25 cellular contexts compared by ENCODE assay signal in genomic region chr3:187069857-187070516, GRCh38.
DNase-seq lines count a peak whose midpoint lies in the region; ATAC-seq and TF ChIP-seq lines count a peak whose summit lies in the region.
"Had no signal": no experiment of that assay in that cellular context is flagged by ENCODE, and none has a peak within 500 bp of the region (broad histone marks: within the 10 kb centered on the region; RNA-seq: fewer than 3 reads in every experiment).

No MANE protein-coding gene starts in this region.

- no peak overlapping the region for H3K4ac ChIP-seq in IMR-90 (ENCODE audit: low read depth, low read length)

- ATAC-seq in IMR-90 (ENCODE audit: low read depth): no peak
- ATAC-seq in naive thymus-derived CD8-positive, alpha-beta T cell: no peak
- ATAC-seq in heart right ventricle: no peak
- ATAC-seq: HCT116, HepG2, upper lobe of right lung had no signal

- in situ Hi-C loops in IMR-90 (cut with MboI; ENCODE audit: low sequenced_read_pairs): no loop called here

- intact Hi-C loops in activated CD4-positive, alpha-beta T cell treated with anti-CD3 and anti-CD28 coated beads, Interleukin-2, amount 10 ng/mL, durations not matched to agents 24 days and 14 days (cut with micrococcal nuclease): no loop called here
- intact Hi-C loops in IMR-90 (cut with micrococcal nuclease): no loop called here
- intact Hi-C loops in spleen (cut with DNase I; ENCODE audit: low total_unique reads): no loop called here
- intact Hi-C loops in heart right ventricle (cut with DNase I): no loop called here

- dilution Hi-C loops in IMR-90 (cut with HindIII; ENCODE audit: low sequenced_read_pairs, unreplicated experiment): no loop called here

- no peak overlapping the region for H2BK120ac ChIP-seq in IMR-90 (ENCODE audit: low read depth, low read length)

- no peak overlapping the region for H2BK15ac ChIP-seq in IMR-90 (ENCODE audit: low read depth, low read length)

- DNase-seq in activated CD4-positive, alpha-beta T cell treated with anti-CD3 and anti-CD28 coated beads, Interleukin-2, amount 10 ng/mL, durations not matched to agents 24 days and 14 days: peak; percentile 40
- DNase-seq in activated CD4-positive, alpha-beta T cell treated with anti-CD3 and anti-CD28 coated beads for 4 hours: no peak
- DNase-seq in IMR-90 (peak; percentile 23), spleen (no peak), amygdala (lab: John Stamatoyannopoulos, UW) (no peak), heart right ventricle (no peak)
- no peak for DNase-seq in activated naive CD8-positive, alpha-beta T cell treated with anti-CD3 and anti-CD28 coated beads for 36 hours
- no peak for DNase-seq in naive thymus-derived CD8-positive, alpha-beta T cell
- DNase-seq: 8988T, BE2C, foreskin melanocyte, GDM1, MG63, NCI-H1436 treated with DMSO at 0.1 percent for 48 hours, NCI-H2171, NCI-H69, nephron progenitor cell, SIG-M5, sigmoid colon, upper lobe of right lung had no signal

- H3K27me3 Mint-ChIP-seq in activated CD4-positive, alpha-beta T cell treated with anti-CD3 and anti-CD28 coated beads, Interleukin-2, amount 10 ng/mL, durations not matched to agents 24 days and 14 days: no peaks in the 10 kb centered on the region
- no peaks in the 10 kb centered on the region for H3K27me3 Mint-ChIP-seq in activated naive CD8-positive, alpha-beta T cell treated with anti-CD3 and anti-CD28 coated beads for 36 hours
- no peaks in the 10 kb centered on the region for H3K27me3 Mint-ChIP-seq in naive thymus-derived CD8-positive, alpha-beta T cell
- H3K27me3 Mint-ChIP-seq: brain had no signal

- H3K9me3 Mint-ChIP-seq in activated CD4-positive, alpha-beta T cell treated with anti-CD3 and anti-CD28 coated beads, Interleukin-2, amount 10 ng/mL, durations not matched to agents 24 days and 14 days: no peaks in the 10 kb centered on the region
- peaks cover 6% of the 10 kb centered on the region for H3K9me3 Mint-ChIP-seq in activated naive CD8-positive, alpha-beta T cell treated with anti-CD3 and anti-CD28 coated beads for 36 hours
- H3K9me3 Mint-ChIP-seq in naive thymus-derived CD8-positive, alpha-beta T cell: peaks cover 0 to 3% (median 0%) of the 10 kb centered on the region in 9 donors
- H3K9me3 Mint-ChIP-seq: T-helper 1 cell treated with Interleukin-12 subunit alpha and Interleukin-12 subunit beta and Interleukin-4 antibody, amounts not matched to agents 30 μg/mL and 1 μg/mL, for 36 hours had no signal

- H3K27ac Mint-ChIP-seq in activated CD4-positive, alpha-beta T cell treated with anti-CD3 and anti-CD28 coated beads, Interleukin-2, amount 10 ng/mL, durations not matched to agents 24 days and 14 days: no peak overlapping the region
- H3K27ac Mint-ChIP-seq in activated naive CD8-positive, alpha-beta T cell treated with anti-CD3 and anti-CD28 coated beads for 36 hours: peak overlapping the region; percentile 63
- H3K27ac Mint-ChIP-seq in naive thymus-derived CD8-positive, alpha-beta T cell: peak overlapping the region; percentile 47 to 93 (median 74)
- H3K27ac Mint-ChIP-seq: brain; T-helper 1 cell treated with Interleukin-12 subunit alpha and Interleukin-12 subunit beta and Interleukin-4 antibody, amounts not matched to agents 30 μg/mL and 1 μg/mL, for 36 hours had no signal

- no peak overlapping the region for H4K8ac ChIP-seq in IMR-90 (ENCODE audit: low read depth in 2 of 2, low read length in 2 of 2)

- H3K36me3 ChIP-seq in IMR-90 (ENCODE audit: control insufficient read depth, insufficient read depth, low read length) (no peaks in the 10 kb centered on the region), spleen (peaks cover 5 to 97% (median 49%) of the 10 kb centered on the region in 6 donors), heart right ventricle (peaks cover 0 to 70% (median 17%) of the 10 kb centered on the region in 9 donors)
- H3K36me3 ChIP-seq: BE2C, MG63, sigmoid colon had no signal

- WGBS in IMR-90 (ENCODE audit: extremely low coverage in 2 of 2, insufficient read length in 1 of 2), 2 experiments: no CpG with 5 or more reads among the region's 7 CpGs
- WGBS in spleen, 5 donors: 88 to 95% (median 90%) methylated on average over 7 of the region's 7 CpGs
- 99% methylated on average over 6 to 7 of the region's 7 CpGs for WGBS in heart right ventricle, 2 donors

- H2AFZ ChIP-seq in IMR-90 (replicated peaks; ENCODE audit: low read length, poor library complexity): no peak overlapping the region

- H3K27me3 ChIP-seq in IMR-90 (ENCODE audit: control insufficient read depth, insufficient read depth, low read length) (no peaks in the 10 kb centered on the region), spleen (replicated peaks in 1 of 7) (no peaks in the 10 kb centered on the region), heart right ventricle (no peaks in the 10 kb centered on the region)
- H3K27me3 ChIP-seq: BE2C, MG63, sigmoid colon, upper lobe of right lung had no signal

- H3K56ac ChIP-seq in IMR-90 (ENCODE audit: extremely low read depth, insufficient read depth, low read length): no peak overlapping the region

- no peaks in the 10 kb centered on the region for H3K9me1 ChIP-seq in IMR-90 (ENCODE audit: insufficient read depth, low read length)

- H3K27ac ChIP-seq in IMR-90 (ENCODE audit: insufficient read depth, low read length) (no peak overlapping the region), spleen (peak overlapping the region in 1 of 8 donors; percentile 86), heart right ventricle (no peak overlapping the region)
- H3K27ac ChIP-seq: epithelial cell of prostate, sigmoid colon, upper lobe of right lung had no signal

- CTCF ChIA-PET in IMR-90 (lab: Yijun Ruan, JAX): no interaction called here

- no peak overlapping the region for H3K4me3 Mint-ChIP-seq in activated CD4-positive, alpha-beta T cell treated with anti-CD3 and anti-CD28 coated beads, Interleukin-2, amount 10 ng/mL, durations not matched to agents 24 days and 14 days
- H3K4me3 Mint-ChIP-seq in activated naive CD8-positive, alpha-beta T cell treated with anti-CD3 and anti-CD28 coated beads for 36 hours: no peak overlapping the region
- H3K4me3 Mint-ChIP-seq in naive thymus-derived CD8-positive, alpha-beta T cell: no peak overlapping the region
- H3K4me3 Mint-ChIP-seq: brain; nephron progenitor cell; T-helper 1 cell treated with Interleukin-12 subunit alpha and Interleukin-12 subunit beta and Interleukin-4 antibody, amounts not matched to agents 30 μg/mL and 1 μg/mL, for 36 hours had no signal

- no peak overlapping the region for H3K18ac ChIP-seq in IMR-90 (ENCODE audit: low read depth, low read length)

- peaks cover 72% of the 10 kb centered on the region for H3K36me3 Mint-ChIP-seq in activated CD4-positive, alpha-beta T cell treated with anti-CD3 and anti-CD28 coated beads, Interleukin-2, amount 10 ng/mL, durations not matched to agents 24 days and 14 days (ENCODE audit: low read depth)
- peaks cover 44% of the 10 kb centered on the region for H3K36me3 Mint-ChIP-seq in activated naive CD8-positive, alpha-beta T cell treated with anti-CD3 and anti-CD28 coated beads for 36 hours
- H3K36me3 Mint-ChIP-seq in naive thymus-derived CD8-positive, alpha-beta T cell: peaks cover 6 to 93% (median 25%) of the 10 kb centered on the region in 3 donors

- H3K4me3 ChIP-seq in IMR-90 (ENCODE audit: insufficient read depth, low read depth, low read length) (no peak overlapping the region), spleen (no peak overlapping the region), heart right ventricle (no peak overlapping the region)
- H3K4me3 ChIP-seq: MG63, sigmoid colon, upper lobe of right lung had no signal

- no peak overlapping the region for H4K91ac ChIP-seq in IMR-90 (ENCODE audit: insufficient read depth, low read depth, low read length)

- peaks cover 22% of the 10 kb centered on the region for H3K4me1 Mint-ChIP-seq in activated CD4-positive, alpha-beta T cell treated with anti-CD3 and anti-CD28 coated beads, Interleukin-2, amount 10 ng/mL, durations not matched to agents 24 days and 14 days
- peaks cover 25% of the 10 kb centered on the region for H3K4me1 Mint-ChIP-seq in activated naive CD8-positive, alpha-beta T cell treated with anti-CD3 and anti-CD28 coated beads for 36 hours
- peaks cover 26 to 67% (median 55%) of the 10 kb centered on the region in 4 donors for H3K4me1 Mint-ChIP-seq in naive thymus-derived CD8-positive, alpha-beta T cell

- no TSS peak for BruUV-seq in IMR-90 (replicated peaks; lab: Mats Ljungman, UMichigan)

- H2AK9ac ChIP-seq in IMR-90 (replicated peaks; ENCODE audit: low read depth, low read length, poor library complexity): no peak overlapping the region

- H3K4me2 ChIP-seq in IMR-90 (ENCODE audit: low read depth, low read length): no peak overlapping the region

- no peak overlapping the region for H2BK5ac ChIP-seq in IMR-90 (ENCODE audit: low read depth, low read length, poor library complexity, severe bottlenecking)

- no peak for TF ChIP-seq RAD21 in IMR-90 (IDR thresholded peaks at IDR 0.05; ENCODE audit: low read length)

- no peaks in the 10 kb centered on the region for H3K79me1 ChIP-seq in IMR-90 (ENCODE audit: low read depth in 1 of 2, low read length in 2 of 2)

- no peak for TF ChIP-seq CTCF in IMR-90 (conservative IDR thresholded peaks at IDR 0.05; ENCODE audit: low read depth, low read length)
- no peak for TF ChIP-seq CTCF in spleen (IDR thresholded peaks at IDR 0.05 in 8 of 11, conservative IDR thresholded peaks at IDR 0.05 in 3 of 11)
- TF ChIP-seq CTCF in heart right ventricle (IDR thresholded peaks at IDR 0.05): no peak

- H4K5ac ChIP-seq in IMR-90 (ENCODE audit: low read depth, low read length): no peak overlapping the region

- no peaks in the 10 kb centered on the region for H3K4me1 ChIP-seq in IMR-90 (ENCODE audit: control insufficient read depth, insufficient read depth, low read length)
- peaks cover 3 to 85% (median 24%) of the 10 kb centered on the region in 6 donors for H3K4me1 ChIP-seq in spleen
- H3K4me1 ChIP-seq in heart right ventricle: peaks cover 0 to 18% (median 6%) of the 10 kb centered on the region in 9 donors
- H3K4me1 ChIP-seq: BE2C, sigmoid colon had no signal

- H4K20me1 ChIP-seq in IMR-90 (ENCODE audit: insufficient read depth, low read length): no peaks in the 10 kb centered on the region

- H3K9ac ChIP-seq in IMR-90 (ENCODE audit: low read depth, low read length): no peak overlapping the region

- H3K14ac ChIP-seq in IMR-90 (replicated peaks; ENCODE audit: low read depth, low read length): no peak overlapping the region

- H2AK5ac ChIP-seq in IMR-90 (ENCODE audit: low read depth, low read length): no peak overlapping the region

- POLR2A ChIA-PET in IMR-90 (lab: Charles Lee; ENCODE audit: unreplicated experiment): no interaction called here
- POLR2A ChIA-PET in naive thymus-derived CD8-positive, alpha-beta T cell (lab: Charles Lee): interaction anchor here (0.6 to 1.6 kb wide), 4 partner anchors 21 to 161 kb away, joined by 3 to 6 read pairs (median 4); no protein-coding TSS in a partner anchor

- TF ChIP-seq POLR2A in IMR-90 (IDR thresholded peaks at IDR 0.05; ENCODE audit: low read depth, low read length) (no peak), spleen (IDR thresholded peaks at IDR 0.05) (no peak)

- H2BK20ac ChIP-seq in IMR-90 (ENCODE audit: low read depth, low read length): no peak overlapping the region

- H3K23ac ChIP-seq in IMR-90 (ENCODE audit: low read depth, low read length): no peak overlapping the region

- H3K9me3 ChIP-seq in IMR-90 (ENCODE audit: control insufficient read depth, insufficient read depth, low read length): peaks cover 3% of the 10 kb centered on the region; the same call in 1 of the 2 replicates
- no peaks in the 10 kb centered on the region for H3K9me3 ChIP-seq in spleen
- peaks cover 0 to 6% (median 0%) of the 10 kb centered on the region in 11 donors for H3K9me3 ChIP-seq in heart right ventricle
- H3K9me3 ChIP-seq: BE2C, upper lobe of right lung had no signal

Comparison
In these comparisons a context has a peak if more than half of its experiments do, and no peak if none do; other contexts are left out.
1. DNase-seq: peak in activated CD4-positive, alpha-beta T cell treated with anti-CD3 and anti-CD28 coated beads, Interleukin-2, amount 10 ng/mL, durations not matched to agents 24 days and 14 days (single experiment) and IMR-90 (single experiment); none in activated CD4-positive, alpha-beta T cell treated with anti-CD3 and anti-CD28 coated beads for 4 hours (0 of 2), activated naive CD8-positive, alpha-beta T cell treated with anti-CD3 and anti-CD28 coated beads for 36 hours (single experiment), naive thymus-derived CD8-positive, alpha-beta T cell (0 of 10), spleen (single experiment), amygdala (0 of 56) and heart right ventricle (0 of 2).